ENCODE assay signal across 19 cellular contexts in genomic region chr1:154621875-154622274, GRCh38. TPM values are rescaled to one million over a fixed set of nuclear protein-coding genes. Genes with fewer than 3 reads are reported as not detected.
DNase-seq lines count a peak whose midpoint lies in the region; ATAC-seq and TF ChIP-seq lines count a peak whose summit lies in the region.
"Had no signal": no experiment of that assay in that cellular context is flagged by ENCODE, and none has a peak within 500 bp of the region (broad histone marks: within the 10 kb centered on the region; RNA-seq: fewer than 3 reads in every experiment).

No MANE protein-coding gene starts in this region.

- CTCF ChIA-PET in MCF 10A (lab: Yijun Ruan, JAX), result interaction anchor here (0.6 to 1.8 kb wide), 5 partner anchors 47 to 464 kb away, joined by 3 to 6 read pairs (median 4); no protein-coding TSS in a partner anchor

- POLR2A ChIA-PET in MCF 10A (lab: Yijun Ruan, JAX), result interaction anchor here (0.6 to 2.2 kb wide), 4 partner anchors 10 to 1016 kb away, joined by 3 to 13 read pairs (median 4); no protein-coding TSS in a partner anchor

- H3K27ac Mint-ChIP-seq in MCF 10A (ENCODE audit: low read depth, unreplicated experiment), result peak overlapping the region; percentile 8

- no peak for TF ChIP-seq POLR2A in breast epithelium (IDR thresholded peaks at IDR 0.05)

- H3K27me3 ChIP-seq in breast epithelium (no peaks in the 10 kb centered on the region), SJCRH30 (no peaks in the 10 kb centered on the region), neutrophil (no peaks in the 10 kb centered on the region)
- H3K27me3 ChIP-seq: colonic mucosa, hepatocyte had no signal

- no peaks in the 10 kb centered on the region for H3K9me3 Mint-ChIP-seq in MCF 10A (ENCODE audit: unreplicated experiment)
- H3K9me3 Mint-ChIP-seq: natural killer cell treated with Interleukin-12 subunit alpha and Interleukin-12 subunit beta and Interleukin-15 and Interleukin-18, amount 100 ng/mL, for 72 hours had no signal

- no peaks in the 10 kb centered on the region for H3K36me3 ChIP-seq in breast epithelium
- peaks cover 4% of the 10 kb centered on the region; the same call in 1 of the 2 replicates for H3K36me3 ChIP-seq in SJCRH30
- H3K36me3 ChIP-seq in neutrophil, result no peaks in the 10 kb centered on the region
- H3K36me3 ChIP-seq: colonic mucosa, prostate gland had no signal

- in situ Hi-C loops in astrocyte of the spinal cord (cut with HindIII; ENCODE audit: low sequenced_read_pairs), result no loop called here

- H3K36me3 Mint-ChIP-seq in MCF 10A (ENCODE audit: insufficient read depth, unreplicated experiment), result peaks cover 19% of the 10 kb centered on the region

- BruUV-seq in MCF 10A (replicated peaks; lab: Mats Ljungman, UMichigan), result no TSS peak

- H3K4me1 ChIP-seq in breast epithelium, result peaks cover 0 to 4% of the 10 kb centered on the region in 2 donors
- H3K4me1 ChIP-seq in SJCRH30, result peaks cover 47% of the 10 kb centered on the region
- H3K4me1 ChIP-seq in neutrophil (ENCODE audit: control insufficient read depth in 1 of 2, insufficient read depth in 1 of 2, low read depth in 1 of 2, low read length in 1 of 2), result peaks cover 39 to 50% of the 10 kb centered on the region in 2 experiments

- H3K27ac ChIP-seq in breast epithelium (no peak overlapping the region), SJCRH30 (peak overlapping the region; percentile 84), neutrophil (peak overlapping the region; percentile 86)
- H3K27ac ChIP-seq: colonic mucosa, hepatocyte, KMS-11, prostate gland had no signal

- intact Hi-C loops in MCF 10A (cut with micrococcal nuclease) (no loop called here), breast epithelium (cut with DNase I; ENCODE audit: low total_unique reads) (no loop called here)

- no peaks in the 10 kb centered on the region for H3K9me3 ChIP-seq in breast epithelium
- no peaks in the 10 kb centered on the region for H3K9me3 ChIP-seq in SJCRH30 (replicated peaks)
- no peaks in the 10 kb centered on the region for H3K9me3 ChIP-seq in neutrophil
- H3K9me3 ChIP-seq: colonic mucosa, prostate gland had no signal

- no peaks in the 10 kb centered on the region for H3K27me3 Mint-ChIP-seq in MCF 10A (ENCODE audit: insufficient read depth, unreplicated experiment)
- H3K27me3 Mint-ChIP-seq: natural killer cell treated with Interleukin-12 subunit alpha and Interleukin-12 subunit beta and Interleukin-15 and Interleukin-18, amount 100 ng/mL, for 72 hours had no signal

- TF ChIP-seq CTCF in MCF 10A (IDR thresholded peaks at IDR 0.05; ENCODE audit: unreplicated experiment), result no peak
- no peak for TF ChIP-seq CTCF in breast epithelium (IDR thresholded peaks at IDR 0.05)
- no peak for TF ChIP-seq CTCF in astrocyte of the spinal cord (IDR thresholded peaks at IDR 0.05; ENCODE audit: low read depth, low read length)
- no peak for TF ChIP-seq CTCF in neutrophil (IDR thresholded peaks at IDR 0.05)

- no peak for ATAC-seq in GM18858 (IDR thresholded peaks at IDR 0.05; ENCODE audit: unreplicated experiment)
- ATAC-seq: natural killer cell treated with Interleukin-12 subunit alpha and Interleukin-12 subunit beta and Interleukin-15 and Interleukin-18, amount 100 ng/mL, for 72 hours had no signal

- DNase-seq in MCF 10A (ENCODE audit: unreplicated experiment) (no peak), breast epithelium (ENCODE audit: low spot score in 2 of 2) (no peak), SJCRH30 (peak; percentile 73 to 85), astrocyte of the spinal cord (ENCODE audit: low read depth, low spot score) (peak; percentile 22), T1000 (lab: John Stamatoyannopoulos, UW) (no peak)
- DNase-seq in effector CD8-positive, alpha-beta T cell (lab: John Stamatoyannopoulos, UW), result no peak
- DNase-seq: aorta, colonic mucosa, HCEC 1CT, islet precursor cell, mesenchymal stem cell, NCI-H1105, NCI-H526 treated with DMSO at 0.1 percent for 48 hours had no signal

- no peak overlapping the region for H3K4me3 ChIP-seq in breast epithelium
- H3K4me3 ChIP-seq in SJCRH30, result no peak overlapping the region
- H3K4me3 ChIP-seq in astrocyte of the spinal cord (ENCODE audit: low read depth, low read length), result no peak overlapping the region
- H3K4me3 ChIP-seq in neutrophil (ENCODE audit: low read depth in 1 of 2, low read length in 1 of 2), result no peak overlapping the region
- H3K4me3 ChIP-seq: colonic mucosa, hepatocyte, prostate gland had no signal

- no peak overlapping the region for H3K4me3 Mint-ChIP-seq in MCF 10A (ENCODE audit: unreplicated experiment)
- H3K4me3 Mint-ChIP-seq: natural killer cell treated with Interleukin-12 subunit alpha and Interleukin-12 subunit beta and Interleukin-15 and Interleukin-18, amount 100 ng/mL, for 72 hours had no signal

- peaks cover 21% of the 10 kb centered on the region for H3K4me1 Mint-ChIP-seq in MCF 10A (ENCODE audit: insufficient read depth, unreplicated experiment)

RNA-seq across cellular contexts. Expression of gene ADAR, which starts 13.9 kb away (rescaled TPM):
- total RNA-seq in MCF 10A (2022) (168 and 196 TPM in 2 replicates), breast epithelium (100 to 1,000 TPM in 2 of 3 donors, 10 to 100 TPM in 1; 71.4 to 115 (median 104) TPM)
- 102 and 104 TPM in 2 replicates for total RNA-seq in SJCRH30 (2014; rRNA removed; shearing (Covaris generic))

RNA-seq across cellular contexts. Expression of gene CHRNB2, which starts 54.3 kb away (rescaled TPM):
- total RNA-seq in MCF 10A (2022) (0.15 and 0.21 TPM in 2 replicates), breast epithelium (1 to 10 TPM in 1 of 3 donors, under 1 TPM in 2; 0.16 to 1.3 (median 0.73) TPM)
- total RNA-seq in SJCRH30 (2014; rRNA removed; shearing (Covaris generic)), result 0.08 TPM in 2 replicates
- total RNA-seq: aorta; natural killer cell treated with Interleukin-12 subunit alpha and Interleukin-12 subunit beta and Interleukin-15 and Interleukin-18, amount 100 ng/mL, for 72 hours had no signal

Comparison
In these comparisons a context has a peak if more than half of its experiments do, and no peak if none do; other contexts are left out.
1. DNase-seq: peak in SJCRH30 (2 of 2) and astrocyte of the spinal cord (single experiment); none in MCF 10A (single experiment), breast epithelium (0 of 2), effector CD8-positive, alpha-beta T cell (single experiment) and T1000 (single experiment).
2. H3K27ac ChIP-seq: peak in SJCRH30 (single experiment) and neutrophil (single experiment); none in breast epithelium (0 of 2).